ENCODE assay signal across 24 cellular contexts in genomic region chr5:136731241-136731885, GRCh38.
A peak's percentile ranks its signal among the peaks of the same experiment; 100 is the strongest.
DNase-seq lines count a peak whose midpoint lies in the region; ATAC-seq, FAIRE-seq and TF ChIP-seq lines count a peak whose summit lies in the region.
"Had no signal": no experiment of that assay in that cellular context is flagged by ENCODE, and none has a peak within 500 bp of the region (broad histone marks: within the 10 kb centered on the region; RNA-seq: fewer than 3 reads in every experiment).

No MANE protein-coding gene starts in this region.

- peak overlapping the region; percentile 66; the same call in 1 of the 2 replicates for H3K27ac ChIP-seq in HEK293 (ENCODE audit: extremely low read depth, low read depth, low read length)
- H3K27ac ChIP-seq in kidney (ENCODE audit: low read depth in 2 of 2, low read length in 2 of 2), result peak overlapping the region; percentile 12 to 76
- peak overlapping the region; percentile 81 for H3K27ac ChIP-seq in smooth muscle cell (ENCODE audit: low read depth)
- no peak overlapping the region for H3K27ac ChIP-seq in right cardiac atrium (ENCODE audit: low read length)
- H3K27ac ChIP-seq: KMS-11, lower lobe of right lung, ovary, skin epidermis, transverse colon had no signal

- H3K9me3 ChIP-seq in HEK293 (ENCODE audit: control insufficient read depth, insufficient read depth, low read depth, low read length) (no peaks in the 10 kb centered on the region), adipocyte (ENCODE audit: control insufficient read depth, low read length) (no peaks in the 10 kb centered on the region), kidney (ENCODE audit: control insufficient read depth in 1 of 2, low read length in 2 of 2) (no peaks in the 10 kb centered on the region), smooth muscle cell (replicated peaks; ENCODE audit: low read depth) (no peaks in the 10 kb centered on the region), right cardiac atrium (ENCODE audit: control insufficient read depth, low read length) (no peaks in the 10 kb centered on the region)
- H3K9me3 ChIP-seq: lower lobe of right lung, ovary, transverse colon had no signal

- no peak for TF ChIP-seq CTCF in HEK293 (tag by site-specific recombination; IDR thresholded peaks at IDR 0.05)
- TF ChIP-seq CTCF in kidney (IDR thresholded peaks at IDR 0.05; ENCODE audit: borderline replicate concordance, extremely low read depth, insufficient read depth), result no peak
- TF ChIP-seq CTCF in smooth muscle cell (IDR thresholded peaks at IDR 0.05; ENCODE audit: borderline replicate concordance, insufficient read depth, poor library complexity, severe bottlenecking), result no peak

- H3K27me3 ChIP-seq in adipocyte (replicated peaks; ENCODE audit: control insufficient read depth, insufficient read depth, low read length), result no peaks in the 10 kb centered on the region
- no peaks in the 10 kb centered on the region for H3K27me3 ChIP-seq in smooth muscle cell (ENCODE audit: low read depth)
- H3K27me3 ChIP-seq in right cardiac atrium (ENCODE audit: control insufficient read depth, insufficient read depth), result no peaks in the 10 kb centered on the region
- H3K27me3 ChIP-seq: ovary, transverse colon had no signal

- DNase-seq in adipocyte (ENCODE audit: low read depth) (peak; percentile 28), kidney (no peak), smooth muscle cell (lab: John Stamatoyannopoulos, UW; ENCODE audit: unreplicated experiment) (no peak), NCI-H345 (lab: John Stamatoyannopoulos, UW) (no peak), right cardiac atrium (no peak), SIG-M5 (lab: John Stamatoyannopoulos, UW) (no peak)
- DNase-seq in activated CD8-positive, alpha-beta memory T cell treated with anti-CD3 and anti-CD28 coated beads, Interleukin-2, amount 50 U/mL, for 4 hours, result no peak
- DNase-seq: activated CD4-positive, alpha-beta T cell treated with anti-CD3 and anti-CD28 coated beads, Interleukin-2, amount 10 ng/mL, durations not matched to agents 24 days and 14 days; activated CD8-positive, alpha-beta memory T cell treated with anti-CD3 and anti-CD28 coated beads, Interleukin-2, amount 10 ng/mL, durations not matched to agents 7 days and 5 days; activated naive CD8-positive, alpha-beta T cell treated with anti-CD3 and anti-CD28 coated beads for 36 hours; AML-193; dermis blood vessel endothelial cell; H7; lower lobe of right lung; NCI-H1048; NCI-H510A; ovary; stimulated activated CD4-positive, alpha-beta T cell treated with anti-CD3 and anti-CD28 coated beads, Interleukin-2, amount 100 ng/mL, for 48 hours; stimulated activated naive CD4-positive, alpha-beta T cell treated with Interleukin-2 at 50 U/mL for 16 hours; transverse colon had no signal

- H4K20me1 ChIP-seq in smooth muscle cell (ENCODE audit: low read depth), result no peaks in the 10 kb centered on the region

- H3K4me3 ChIP-seq in HEK293 (ENCODE audit: low read depth, low read length) (no peak overlapping the region), adipocyte (ENCODE audit: low read length) (no peak overlapping the region), kidney (ENCODE audit: low read length in 2 of 2) (no peak overlapping the region), smooth muscle cell (no peak overlapping the region), right cardiac atrium (ENCODE audit: low read length) (no peak overlapping the region)
- H3K4me3 ChIP-seq: lower lobe of right lung, ovary, skin epidermis, transverse colon had no signal

- no peak overlapping the region for H2AFZ ChIP-seq in smooth muscle cell (ENCODE audit: low read depth)

- no peak for FAIRE-seq in kidney (lab: Jason Lieb, UNC)
- FAIRE-seq: islet of Langerhans had no signal

- H3K36me3 ChIP-seq in HEK293 (ENCODE audit: control insufficient read depth in 2 of 2, insufficient read depth in 1 of 2, low read length in 2 of 2) (no peaks in the 10 kb centered on the region), adipocyte (ENCODE audit: control insufficient read depth, insufficient read depth, low read length, severe bottlenecking) (no peaks in the 10 kb centered on the region), kidney (ENCODE audit: control insufficient read depth in 1 of 2, insufficient read depth in 2 of 2, low read length in 2 of 2) (no peaks in the 10 kb centered on the region), smooth muscle cell (ENCODE audit: low read depth) (no peaks in the 10 kb centered on the region)
- H3K36me3 ChIP-seq: lower lobe of right lung, ovary, transverse colon had no signal

- no peak for ATAC-seq in right cardiac atrium
- ATAC-seq: activated CD8-positive, alpha-beta memory T cell treated with anti-CD3 and anti-CD28 coated beads, Interleukin-2, amount 10 ng/mL, durations not matched to agents 7 days and 5 days; lower lobe of right lung had no signal

- H3F3A ChIP-seq in smooth muscle cell (ENCODE audit: low read depth), result peaks cover 23% of the 10 kb centered on the region

- POLR2A ChIA-PET in HEK293 (lab: Yijun Ruan, JAX), result no interaction called here

- CTCF ChIA-PET in HEK293 (lab: Yijun Ruan, JAX), result interaction anchor here (0.7 kb wide), 1 partner anchor 39 kb away, joined by 3 read pairs; no protein-coding TSS in a partner anchor

- H3K4me1 ChIP-seq in HEK293 (ENCODE audit: control insufficient read depth, insufficient read depth, low read length), result peaks cover 20% of the 10 kb centered on the region
- H3K4me1 ChIP-seq in adipocyte (ENCODE audit: control insufficient read depth, insufficient read depth, low read length), result peaks cover 12% of the 10 kb centered on the region
- H3K4me1 ChIP-seq in kidney (ENCODE audit: control insufficient read depth in 1 of 2, insufficient read depth in 1 of 2, low read depth in 1 of 2, low read length in 2 of 2), result peaks cover 2 to 5% of the 10 kb centered on the region in 2 donors
- peaks cover 4% of the 10 kb centered on the region for H3K4me1 ChIP-seq in smooth muscle cell (ENCODE audit: low read depth)
- no peaks in the 10 kb centered on the region for H3K4me1 ChIP-seq in right cardiac atrium (ENCODE audit: control insufficient read depth, insufficient read depth, low read length)
- H3K4me1 ChIP-seq: lower lobe of right lung, transverse colon had no signal

- H3K9ac ChIP-seq in adipocyte (ENCODE audit: low read length), result no peak overlapping the region
- H3K9ac ChIP-seq in kidney (ENCODE audit: low read length in 2 of 2), result no peak overlapping the region
- no peak overlapping the region for H3K9ac ChIP-seq in smooth muscle cell (ENCODE audit: low read depth)
- H3K9ac ChIP-seq: KMS-11 had no signal

- H3K4me2 ChIP-seq in smooth muscle cell, result peak overlapping the region; percentile 71
- H3K4me2 ChIP-seq: KMS-11 had no signal

- no peaks in the 10 kb centered on the region for H3K79me2 ChIP-seq in smooth muscle cell (ENCODE audit: low read depth)

- intact Hi-C loops in kidney (cut with DNase I) (no loop called here), right cardiac atrium (cut with DNase I) (no loop called here)

- 61% methylated on average over 3 of the region's 3 CpGs for WGBS in smooth muscle cell (ENCODE audit: low lambda C conversion rate)
- 72% methylated on average over 3 of the region's 3 CpGs for WGBS in right cardiac atrium

TF ChIP-seq in HEK293, 187 proteins besides CTCF, POLR2A, EP300 and RAD21:
- TF ChIP-seq HOXD13 (CRISPR knock-in tag; IDR thresholded peaks at IDR 0.05; ENCODE audit: borderline replicate concordance) (no peak), SETDB1 (IDR thresholded peaks at IDR 0.05; ENCODE audit: insufficient read length, low read length) (no peak), SP7 (tag by site-specific recombination; IDR thresholded peaks at IDR 0.05) (peak; percentile 79), ZBTB48 (tag by site-specific recombination; IDR thresholded peaks at IDR 0.05) (peak; percentile 32; the same call in 1 of the 2 replicates), PRDM6 (tag by site-specific recombination; IDR thresholded peaks at IDR 0.05) (peak; percentile 48), OSR2 (tag by site-specific recombination; IDR thresholded peaks at IDR 0.05) (peak; percentile 80), ZNF202 (tag by site-specific recombination; IDR thresholded peaks at IDR 0.05; ENCODE audit: borderline replicate concordance) (no peak), ZNF248 (tag by site-specific recombination; IDR thresholded peaks at IDR 0.05) (no peak), ZNF660 (tag by site-specific recombination; IDR thresholded peaks at IDR 0.05) (no peak; the same call in 1 of the 2 replicates), WT1 (tag by site-specific recombination; IDR thresholded peaks at IDR 0.05) (no peak), ZSCAN4 (tag by site-specific recombination; IDR thresholded peaks at IDR 0.05) (no peak), ZNF777 (tag by site-specific recombination; IDR thresholded peaks at IDR 0.05; ENCODE audit: borderline replicate concordance) (no peak), ZNF544 (tag by site-specific recombination; IDR thresholded peaks at IDR 0.05) (no peak), MYNN (tag by site-specific recombination; IDR thresholded peaks at IDR 0.05; ENCODE audit: borderline replicate concordance) (no peak), ZXDB (tag by site-specific recombination; IDR thresholded peaks at IDR 0.05) (no peak), ZNF350 (tag by site-specific recombination; IDR thresholded peaks at IDR 0.05) (no peak), YY2 (tag by site-specific recombination; IDR thresholded peaks at IDR 0.05) (no peak)
TF ChIP-seq in HEK293: peak in this region for 4.
